8 cellular contexts compared by ENCODE assay signal in the genomic region with DNA sequence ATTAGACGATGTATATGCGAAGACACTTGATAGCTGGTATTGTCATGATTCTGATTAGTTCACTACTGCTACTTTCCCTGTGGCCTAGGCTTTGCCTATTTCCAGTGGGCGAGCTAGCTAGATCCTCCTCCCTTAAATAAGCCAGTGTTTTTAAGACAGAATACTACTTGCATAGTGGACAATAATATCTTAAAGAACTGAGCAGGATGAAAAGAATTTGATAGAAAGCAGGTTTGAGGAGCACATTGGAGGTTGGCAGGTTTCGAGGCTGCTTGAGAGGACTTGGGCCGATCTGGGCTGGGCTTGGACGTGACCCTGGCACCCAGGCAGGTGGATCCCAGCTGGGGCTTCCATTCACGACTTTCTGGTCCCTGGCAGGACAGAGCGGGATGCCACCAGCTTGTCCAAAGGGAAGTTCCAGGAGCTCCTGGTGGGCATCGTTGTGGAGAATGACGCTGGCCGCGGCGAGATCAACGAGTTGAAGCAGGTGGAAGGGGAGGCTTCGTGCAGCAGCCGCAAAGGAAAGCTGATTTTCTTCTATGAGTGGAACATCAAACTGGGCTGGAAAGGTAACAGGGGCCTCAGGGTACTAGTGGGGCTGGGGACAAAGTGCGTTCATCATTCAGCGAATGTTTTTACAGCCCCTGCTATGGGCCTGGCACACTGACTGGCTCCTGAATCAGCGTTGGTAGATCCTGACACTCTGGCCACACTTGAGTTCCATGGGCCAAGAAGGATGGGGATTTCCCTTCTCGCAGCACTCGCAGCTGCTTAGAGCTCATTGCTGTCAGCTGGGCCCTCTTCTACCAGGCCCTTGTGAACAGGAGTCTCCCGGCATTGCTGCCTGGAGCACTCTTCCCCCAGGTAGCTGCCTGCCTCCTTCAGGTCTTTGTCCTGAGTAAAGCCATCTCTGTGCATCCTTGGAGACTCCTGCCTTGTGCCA. TPM values are rescaled to one million over a fixed set of nuclear protein-coding genes. Genes with fewer than 3 reads are reported as not detected.
A peak's percentile ranks its signal among the peaks of the same experiment; 100 is the strongest.
DNase-seq lines count a peak whose midpoint lies in the region; ATAC-seq and TF ChIP-seq lines count a peak whose summit lies in the region.

No MANE protein-coding gene starts in this region.

- H3K36me3 Mint-ChIP-seq in endothelial cell (ENCODE audit: low read depth, unreplicated experiment): peaks cover 50% of the 10 kb centered on the region

- H3K36me3 ChIP-seq in Peyer's patch (peaks cover 0 to 33% (median 0%) of the 10 kb centered on the region in 3 donors), prostate gland (peaks cover 5% of the 10 kb centered on the region in 2 donors)

- 79% methylated on average over 22 of the region's 22 CpGs for WGBS in prostate gland

- H3K4me3 ChIP-seq in GM12865 (ENCODE audit: low read depth, low read length): peak overlapping the region; percentile 81
- peak overlapping the region in 2 of 4 donors; percentile 93 to 100 for H3K4me3 ChIP-seq in Peyer's patch
- peak overlapping the region in 1 of 2 donors; percentile 93 for H3K4me3 ChIP-seq in prostate gland

- DNase-seq in GM12865 (ENCODE audit: low read depth) (peak; percentile 64), Peyer's patch (peak in 1 of 3 donors; percentile 55), endothelial cell (ENCODE audit: low spot score) (no peak), prostate gland (ENCODE audit: low spot score) (no peak), D341Med (ENCODE audit: low spot score) (no peak)

- no peaks in the 10 kb centered on the region for H3K27me3 ChIP-seq in Peyer's patch
- no peaks in the 10 kb centered on the region for H3K27me3 ChIP-seq in prostate gland (replicated peaks; ENCODE audit: insufficient read depth)

- peak overlapping the region; percentile 79 for H3K27ac Mint-ChIP-seq in endothelial cell (ENCODE audit: unreplicated experiment)

- H3K4me3 Mint-ChIP-seq in endothelial cell (ENCODE audit: unreplicated experiment): peak overlapping the region; percentile 80

- H3K27ac ChIP-seq in Peyer's patch: peak overlapping the region; percentile 97 to 99 (median 98)
- H3K27ac ChIP-seq in prostate gland: peak overlapping the region; percentile 99 to 100

- intact Hi-C loops in prostate gland (cut with DNase I): loop anchor here (10.0 kb wide), 1 partner anchor 296 kb away; the partner anchor contains the start of gene USP34

- TF ChIP-seq POLR2A in Peyer's patch (IDR thresholded peaks at IDR 0.05) (no peak), prostate gland (IDR thresholded peaks at IDR 0.05) (no peak)

- ATAC-seq in HG03442 (IDR thresholded peaks at IDR 0.05; ENCODE audit: unreplicated experiment) (no peak), HG03342 (IDR thresholded peaks at IDR 0.05; ENCODE audit: unreplicated experiment) (no peak), GM18870 (IDR thresholded peaks at IDR 0.05; ENCODE audit: unreplicated experiment) (no peak)

- H3K9me3 ChIP-seq in Peyer's patch (no peaks in the 10 kb centered on the region), prostate gland (no peaks in the 10 kb centered on the region)

- H3K4me1 Mint-ChIP-seq in endothelial cell (ENCODE audit: unreplicated experiment): peaks cover 43% of the 10 kb centered on the region

- H3K4me1 ChIP-seq in Peyer's patch: peaks cover 3 to 45% (median 17%) of the 10 kb centered on the region in 4 donors
- peaks cover 11% of the 10 kb centered on the region for H3K4me1 ChIP-seq in prostate gland (replicated peaks)

- no peaks in the 10 kb centered on the region for H3K9me3 Mint-ChIP-seq in endothelial cell (ENCODE audit: unreplicated experiment)

- H3K27me3 Mint-ChIP-seq in endothelial cell (ENCODE audit: unreplicated experiment): peaks cover 28% of the 10 kb centered on the region

- TF ChIP-seq CTCF in GM12865 (IDR thresholded peaks at IDR 0.05; ENCODE audit: insufficient read depth, low read depth, low read length, missing control alignments): no peak
- TF ChIP-seq CTCF in Peyer's patch (IDR thresholded peaks at IDR 0.05): no peak
- TF ChIP-seq CTCF in endothelial cell (IDR thresholded peaks at IDR 0.05; ENCODE audit: unreplicated experiment): no peak
- TF ChIP-seq CTCF in prostate gland (IDR thresholded peaks at IDR 0.05): no peak

RNA-seq across cellular contexts. Expression of gene C2orf74, which starts 16.9 kb away (rescaled TPM):
- 10 to 100 TPM in 1 of 4 donors, 1 to 10 TPM in 2, not detected in 1; 1.8 to 10.7 (median 2.8) TPM for total RNA-seq in Peyer's patch
- total RNA-seq in endothelial cell (ENCODE audit: unreplicated experiment): 13.6 TPM
- total RNA-seq in prostate gland: 10 to 100 TPM; 12.0 to 22.1 TPM
